1 cellular context compared by ENCODE assay signal in the genomic region with DNA sequence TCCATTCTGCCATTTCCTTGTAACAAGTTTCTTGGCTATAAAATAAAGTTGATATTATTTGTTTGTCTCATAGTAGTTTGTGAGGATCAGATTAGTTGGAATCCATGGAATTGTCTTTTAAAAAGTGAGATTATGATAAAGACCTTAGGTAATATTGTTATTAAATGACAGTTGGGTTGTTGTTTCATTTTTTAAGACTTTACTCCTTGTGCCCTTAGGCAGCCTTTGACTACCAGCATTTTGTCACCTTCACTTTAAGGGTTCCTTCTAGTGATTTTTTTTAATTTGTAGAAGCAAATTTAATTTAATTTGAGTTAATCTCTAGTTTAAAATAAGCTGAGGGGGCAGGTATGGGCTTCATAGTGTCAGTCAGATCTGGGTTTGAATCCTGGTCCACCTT.
TF ChIP-seq lines count a peak whose summit lies in the region.

No MANE protein-coding gene starts in this region.

TF ChIP-seq in HCT116, 20 proteins besides CTCF, POLR2A, EP300 and RAD21 (continued from another document):
- TF ChIP-seq, protein P1, sequence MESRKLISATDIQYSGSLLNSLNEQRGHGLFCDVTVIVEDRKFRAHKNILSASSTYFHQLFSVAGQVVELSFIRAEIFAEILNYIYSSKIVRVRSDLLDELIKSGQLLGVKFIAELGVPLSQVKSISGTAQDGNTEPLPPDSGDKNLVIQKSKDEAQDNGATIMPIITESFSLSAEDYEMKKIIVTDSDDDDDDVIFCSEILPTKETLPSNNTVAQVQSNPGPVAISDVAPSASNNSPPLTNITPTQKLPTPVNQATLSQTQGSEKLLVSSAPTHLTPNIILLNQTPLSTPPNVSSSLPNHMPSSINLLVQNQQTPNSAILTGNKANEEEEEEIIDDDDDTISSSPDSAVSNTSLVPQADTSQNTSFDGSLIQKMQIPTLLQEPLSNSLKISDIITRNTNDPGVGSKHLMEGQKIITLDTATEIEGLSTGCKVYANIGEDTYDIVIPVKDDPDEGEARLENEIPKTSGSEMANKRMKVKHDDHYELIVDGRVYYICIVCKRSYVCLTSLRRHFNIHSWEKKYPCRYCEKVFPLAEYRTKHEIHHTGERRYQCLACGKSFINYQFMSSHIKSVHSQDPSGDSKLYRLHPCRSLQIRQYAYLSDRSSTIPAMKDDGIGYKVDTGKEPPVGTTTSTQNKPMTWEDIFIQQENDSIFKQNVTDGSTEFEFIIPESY (IDR thresholded peaks at IDR 0.05; ENCODE audit: extremely low read depth, insufficient replicate concordance, low read length) = no peak
- TF ChIP-seq JUND (IDR thresholded peaks at IDR 0.05) = no peak
- no peak for TF ChIP-seq EZH2phosphoT487 (IDR thresholded peaks at IDR 0.05; ENCODE audit: borderline replicate concordance)
- TF ChIP-seq MAX (IDR thresholded peaks at IDR 0.05) = no peak
- no peak for TF ChIP-seq SRF (IDR thresholded peaks at IDR 0.05; ENCODE audit: low read depth)
- TF ChIP-seq SIN3A (IDR thresholded peaks at IDR 0.05; ENCODE audit: low read depth) = no peak
- TF ChIP-seq TCF7L2 (IDR thresholded peaks at IDR 0.05; ENCODE audit: borderline replicate concordance, extremely low read depth, insufficient read depth, insufficient read length) = no peak
- TF ChIP-seq ZNF274 (IDR thresholded peaks at IDR 0.05; ENCODE audit: low read depth, low read length) = no peak
- TF ChIP-seq, protein P2, sequence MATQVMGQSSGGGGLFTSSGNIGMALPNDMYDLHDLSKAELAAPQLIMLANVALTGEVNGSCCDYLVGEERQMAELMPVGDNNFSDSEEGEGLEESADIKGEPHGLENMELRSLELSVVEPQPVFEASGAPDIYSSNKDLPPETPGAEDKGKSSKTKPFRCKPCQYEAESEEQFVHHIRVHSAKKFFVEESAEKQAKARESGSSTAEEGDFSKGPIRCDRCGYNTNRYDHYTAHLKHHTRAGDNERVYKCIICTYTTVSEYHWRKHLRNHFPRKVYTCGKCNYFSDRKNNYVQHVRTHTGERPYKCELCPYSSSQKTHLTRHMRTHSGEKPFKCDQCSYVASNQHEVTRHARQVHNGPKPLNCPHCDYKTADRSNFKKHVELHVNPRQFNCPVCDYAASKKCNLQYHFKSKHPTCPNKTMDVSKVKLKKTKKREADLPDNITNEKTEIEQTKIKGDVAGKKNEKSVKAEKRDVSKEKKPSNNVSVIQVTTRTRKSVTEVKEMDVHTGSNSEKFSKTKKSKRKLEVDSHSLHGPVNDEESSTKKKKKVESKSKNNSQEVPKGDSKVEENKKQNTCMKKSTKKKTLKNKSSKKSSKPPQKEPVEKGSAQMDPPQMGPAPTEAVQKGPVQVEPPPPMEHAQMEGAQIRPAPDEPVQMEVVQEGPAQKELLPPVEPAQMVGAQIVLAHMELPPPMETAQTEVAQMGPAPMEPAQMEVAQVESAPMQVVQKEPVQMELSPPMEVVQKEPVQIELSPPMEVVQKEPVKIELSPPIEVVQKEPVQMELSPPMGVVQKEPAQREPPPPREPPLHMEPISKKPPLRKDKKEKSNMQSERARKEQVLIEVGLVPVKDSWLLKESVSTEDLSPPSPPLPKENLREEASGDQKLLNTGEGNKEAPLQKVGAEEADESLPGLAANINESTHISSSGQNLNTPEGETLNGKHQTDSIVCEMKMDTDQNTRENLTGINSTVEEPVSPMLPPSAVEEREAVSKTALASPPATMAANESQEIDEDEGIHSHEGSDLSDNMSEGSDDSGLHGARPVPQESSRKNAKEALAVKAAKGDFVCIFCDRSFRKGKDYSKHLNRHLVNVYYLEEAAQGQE (IDR thresholded peaks at IDR 0.05; ENCODE audit: low read depth) = no peak
- no peak for TF ChIP-seq ELF1 (IDR thresholded peaks at IDR 0.05; ENCODE audit: borderline replicate concordance, low read depth)
- no peak for TF ChIP-seq POLR2AphosphoS5 (IDR thresholded peaks at IDR 0.05; ENCODE audit: low read depth, low read length)
- TF ChIP-seq SP1 (IDR thresholded peaks at IDR 0.05; ENCODE audit: low read depth) = no peak
